ENCODE assay signal across 16 cellular contexts in the genomic region with DNA sequence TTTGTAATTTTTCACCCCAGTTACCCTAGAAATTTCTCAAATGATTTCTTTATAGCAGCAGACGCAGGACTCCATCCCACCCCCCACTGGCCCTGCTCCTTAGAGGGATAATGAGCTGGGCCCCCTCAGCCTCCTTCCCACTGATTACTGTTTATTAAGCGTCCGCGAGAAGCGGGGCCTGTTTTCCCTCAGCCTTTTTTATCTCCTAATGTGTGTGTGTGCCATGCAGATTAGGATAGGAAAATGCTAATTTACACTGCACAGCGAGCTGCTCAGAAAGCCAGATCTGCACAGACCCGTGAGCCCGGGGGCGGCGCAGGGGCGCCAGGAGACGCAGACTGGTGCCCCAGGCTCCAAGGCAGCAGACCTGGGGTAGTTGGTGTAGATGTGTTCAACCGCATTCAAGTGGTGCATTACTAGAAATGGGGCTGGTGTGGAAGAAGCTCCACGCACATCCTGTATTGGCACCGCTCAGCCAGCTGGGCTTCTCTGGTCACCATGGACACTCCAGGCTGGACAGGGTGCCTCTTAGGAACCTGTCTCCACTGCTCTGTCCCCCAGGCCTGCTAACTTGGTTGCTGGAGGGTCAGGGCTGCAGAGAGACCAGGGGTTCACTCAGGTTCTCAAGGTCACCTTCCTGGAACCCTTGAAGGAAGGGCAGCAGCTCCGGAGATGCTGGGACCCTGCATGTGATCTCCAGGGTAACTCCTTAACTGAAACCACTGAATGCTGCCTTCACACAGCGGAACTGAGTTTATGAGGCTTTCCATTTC.
DNase-seq lines count a peak whose midpoint lies in the region; ATAC-seq and TF ChIP-seq lines count a peak whose summit lies in the region.
"Had no signal": no experiment of that assay in that cellular context is flagged by ENCODE, and none has a peak within 500 bp of the region (broad histone marks: within the 10 kb centered on the region; RNA-seq: fewer than 3 reads in every experiment).

No MANE protein-coding gene starts in this region.

- 26 to 28% methylated on average over 17 of the region's 17 CpGs for WGBS in ectodermal cell, 2 experiments
- no CpG with 5 or more reads among the region's 17 CpGs for WGBS in neuronal stem cell (ENCODE audit: extremely low coverage in 2 of 2, insufficient read length in 2 of 2, insufficient replicate concordance in 1 of 2), 2 donors

- H3K9ac ChIP-seq in neuronal stem cell (ENCODE audit: low read depth, low read length, poor library complexity): no peak overlapping the region
- H3K9ac ChIP-seq: KMS-11 had no signal

- H2AK5ac ChIP-seq in neuronal stem cell (ENCODE audit: low read depth, low read length): peak overlapping the region; percentile 60

- H2AFZ ChIP-seq in GM23338 (peak overlapping the region; percentile 21), neuronal stem cell (ENCODE audit: low read length) (peak overlapping the region; percentile 66)
- H2AFZ ChIP-seq: hepatocyte had no signal

- TF ChIP-seq CTCF in GM23338 (conservative IDR thresholded peaks at IDR 0.05; ENCODE audit: low read depth in 2 of 2) (no peak), RWPE1 (conservative IDR thresholded peaks at IDR 0.05; ENCODE audit: low read depth) (no peak)

- H3K27me3 Mint-ChIP-seq in GM23338 (ENCODE audit: insufficient read depth, low read depth, poor library complexity): peaks cover 20% of the 10 kb centered on the region

- H3K27ac ChIP-seq in GM23338 (ENCODE audit: low read depth): peak overlapping the region; percentile 93
- peak overlapping the region; percentile 88 for H3K27ac ChIP-seq in ectodermal cell (ENCODE audit: insufficient read depth, low read depth, low read length, poor library complexity, severe bottlenecking)
- peak overlapping the region; percentile 48 for H3K27ac ChIP-seq in neuronal stem cell (replicated peaks; ENCODE audit: low read length)
- no peak overlapping the region for H3K27ac ChIP-seq in RWPE1
- H3K27ac ChIP-seq: hepatocyte, HL-60, KMS-11 had no signal

- H3K36me3 ChIP-seq in GM23338 (ENCODE audit: insufficient read depth) (peaks cover 13% of the 10 kb centered on the region; the same call in 1 of the 2 replicates), ectodermal cell (ENCODE audit: control insufficient read depth, insufficient read depth, low read length) (peaks cover 4% of the 10 kb centered on the region), neuronal stem cell (replicated peaks in 1 of 2; ENCODE audit: control insufficient read depth in 2 of 2, insufficient read depth in 2 of 2, low read length in 2 of 2) (peaks cover 0 to 1% of the 10 kb centered on the region in 2 donors)

- peaks cover 8% of the 10 kb centered on the region; the same call in 1 of the 2 replicates for H3K9me2 ChIP-seq in GM23338 (ENCODE audit: insufficient read depth)

- no peak overlapping the region for H3K23ac ChIP-seq in neuronal stem cell (ENCODE audit: low read depth, low read length, poor library complexity)

- H4K20me1 ChIP-seq in GM23338 (replicated peaks; ENCODE audit: insufficient read depth): no peaks in the 10 kb centered on the region

- peak overlapping the region; percentile 35 for H3K27ac Mint-ChIP-seq in GM23338
- H3K27ac Mint-ChIP-seq: activated naive CD4-positive, alpha-beta T cell treated with anti-CD3 and anti-CD28 coated beads for 36 hours; T-cell had no signal

- H3K4me2 ChIP-seq in GM23338 (peak overlapping the region; percentile 76), neuronal stem cell (ENCODE audit: insufficient read depth, low read length, poor library complexity, severe bottlenecking) (peak overlapping the region; percentile 52)
- H3K4me2 ChIP-seq: hepatocyte, KMS-11 had no signal

- H3F3A ChIP-seq in GM23338 (replicated peaks; ENCODE audit: low read depth): peaks cover 3% of the 10 kb centered on the region

- peaks cover 38% of the 10 kb centered on the region for H3K9me3 Mint-ChIP-seq in GM23338

- peak overlapping the region; percentile 97 for H3K18ac ChIP-seq in neuronal stem cell (ENCODE audit: low read length)

- H3K79me2 ChIP-seq in GM23338 (replicated peaks; ENCODE audit: insufficient read depth): no peaks in the 10 kb centered on the region
- H3K79me2 ChIP-seq: hepatocyte had no signal

- peak overlapping the region; percentile 52 for H3K4me3 Mint-ChIP-seq in GM23338
- H3K4me3 Mint-ChIP-seq: activated naive CD4-positive, alpha-beta T cell treated with anti-CD3 and anti-CD28 coated beads for 36 hours; T-cell had no signal

- peaks cover 35% of the 10 kb centered on the region for H3K36me3 Mint-ChIP-seq in GM23338 (ENCODE audit: low read depth)

- POLR2A ChIA-PET in RWPE1 (lab: Yijun Ruan, JAX; ENCODE audit: low non-redundant PET): no interaction called here

- peak overlapping the region; percentile 68 for H2BK15ac ChIP-seq in neuronal stem cell (ENCODE audit: low read length)

- peak overlapping the region; percentile 44 for H3K4me3 ChIP-seq in GM23338
- H3K4me3 ChIP-seq in ectodermal cell (ENCODE audit: insufficient read depth, low read depth, low read length): no peak overlapping the region
- H3K4me3 ChIP-seq in neuronal stem cell (ENCODE audit: low read length in 2 of 2): no peak overlapping the region
- H3K4me3 ChIP-seq: hepatocyte had no signal

- no peak for DNase-seq in GM23338 (ENCODE audit: low spot score)
- DNase-seq in NCI-H2227 treated with DMSO at 0.1 percent for 48 hours (lab: John Stamatoyannopoulos, UW): peak; percentile 42
- peak; percentile 50 for DNase-seq in neuronal stem cell (ENCODE audit: low spot score)
- no peak for DNase-seq in NOMO-1 (lab: John Stamatoyannopoulos, UW; ENCODE audit: unreplicated experiment in 2 of 2)
- no peak for DNase-seq in RWPE1 (ENCODE audit: low spot score)
- DNase-seq in epidermal melanocyte (ENCODE audit: insufficient read length, low spot score): no peak
- DNase-seq in NCI-H2029 (lab: John Stamatoyannopoulos, UW): no peak
- DNase-seq: activated CD4-positive, CD25-positive, alpha-beta regulatory T cell; activated naive CD4-positive, alpha-beta T cell treated with anti-CD3 and anti-CD28 coated beads for 36 hours; left colon; NCI-H1694 treated with DMSO at 0.1 percent for 48 hours had no signal

- peaks cover 25% of the 10 kb centered on the region for H3K4me1 ChIP-seq in GM23338 (ENCODE audit: insufficient read depth)
- H3K4me1 ChIP-seq in ectodermal cell (ENCODE audit: control insufficient read depth, insufficient read depth, low read length): peaks cover 41% of the 10 kb centered on the region
- peaks cover 27 to 31% of the 10 kb centered on the region in 2 donors for H3K4me1 ChIP-seq in neuronal stem cell (ENCODE audit: control insufficient read depth in 2 of 2, insufficient read depth in 1 of 2, low read depth in 1 of 2, low read length in 2 of 2)

- peaks cover 46% of the 10 kb centered on the region for H3K4me1 Mint-ChIP-seq in GM23338

- CTCF ChIA-PET in RWPE1 (lab: Yijun Ruan, JAX): interaction anchor here (0.6 to 1.2 kb wide), 2 partner anchors 157 to 176 kb away, joined by 4 read pairs; no protein-coding TSS in a partner anchor

- H4K8ac ChIP-seq in neuronal stem cell (ENCODE audit: low read depth, low read length): no peak overlapping the region

- H3K4ac ChIP-seq in neuronal stem cell (ENCODE audit: low read length): no peak overlapping the region

- H3K14ac ChIP-seq in neuronal stem cell (ENCODE audit: low read length): no peak overlapping the region

- H3K9me3 ChIP-seq in ectodermal cell (ENCODE audit: control insufficient read depth, low read length) (no peaks in the 10 kb centered on the region), neuronal stem cell (replicated peaks in 1 of 2; ENCODE audit: control insufficient read depth in 2 of 2, insufficient read depth in 1 of 2, low read depth in 1 of 2, low read length in 2 of 2) (peaks cover 10 to 22% of the 10 kb centered on the region in 2 donors)

- peak overlapping the region; percentile 77 for H2BK5ac ChIP-seq in neuronal stem cell (ENCODE audit: low read length)

- no peaks in the 10 kb centered on the region for H3K79me1 ChIP-seq in neuronal stem cell (ENCODE audit: low read depth, low read length)

- H2BK12ac ChIP-seq in neuronal stem cell (ENCODE audit: low read length): peak overlapping the region; percentile 77

- H3K27me3 ChIP-seq in GM23338 (ENCODE audit: insufficient read depth): 0 out of 2 replicates have a peak, but pooled peaks cover 12% of the 10 kb centered on the region
- H3K27me3 ChIP-seq in ectodermal cell (ENCODE audit: control insufficient read depth, insufficient read depth, low read length, poor library complexity, severe bottlenecking): no peaks in the 10 kb centered on the region
- peaks cover 0 to 3% (median 0%) of the 10 kb centered on the region in 3 experiments for H3K27me3 ChIP-seq in neuronal stem cell (ENCODE audit: control insufficient read depth in 3 of 3, insufficient read depth in 3 of 3, low read depth in 1 of 3, low read length in 3 of 3)
- H3K27me3 ChIP-seq: hepatocyte had no signal

- peak overlapping the region; percentile 9 for H2BK120ac ChIP-seq in neuronal stem cell (ENCODE audit: low read depth, low read length)

- ATAC-seq in GM23338: peak; percentile 53
- ATAC-seq: left colon, T-cell had no signal

- H4K91ac ChIP-seq in neuronal stem cell (ENCODE audit: low read depth, low read length, poor library complexity): no peak overlapping the region

Comparison
In these comparisons a context has a peak if more than half of its experiments do, and no peak if none do; other contexts are left out.
1. DNase-seq: peak in NCI-H2227 treated with DMSO at 0.1 percent for 48 hours (single experiment) and neuronal stem cell (single experiment); none in GM23338 (single experiment), NOMO-1 (0 of 2), RWPE1 (single experiment), epidermal melanocyte (single experiment) and NCI-H2029 (single experiment).